In genomic region chr7:19665399-19666008, GRCh38 we compare ENCODE assay signal across 9 cellular contexts. TPM values are rescaled to one million over a fixed set of nuclear protein-coding genes. Genes with fewer than 3 reads are reported as not detected.
DNase-seq lines count a peak whose midpoint lies in the region; ATAC-seq and TF ChIP-seq lines count a peak whose summit lies in the region.
"Had no signal": no experiment of that assay in that cellular context is flagged by ENCODE, and none has a peak within 500 bp of the region (broad histone marks: within the 10 kb centered on the region; RNA-seq: fewer than 3 reads in every experiment).

No MANE protein-coding gene starts in this region.

- peaks cover 0 to 19% (median 6%) of the 10 kb centered on the region in 4 donors for H3K4me1 ChIP-seq in stomach

- no peak overlapping the region for H3K4me3 ChIP-seq in Jurkat, Clone E6-1 (ENCODE audit: low read length)
- H3K4me3 ChIP-seq in stomach = no peak overlapping the region

- TF ChIP-seq POLR2A in stomach (IDR thresholded peaks at IDR 0.05) = no peak

- peaks cover 20% of the 10 kb centered on the region for H3K4me1 Mint-ChIP-seq in Calu3 (ENCODE audit: low read depth, unreplicated experiment)

- intact Hi-C loops in Calu3 (cut with micrococcal nuclease; ENCODE audit: unreplicated experiment) = loop anchor here (1.0 to 10.0 kb wide), 7 partner anchors 103 to 1313 kb away; no protein-coding TSS in a partner anchor
- intact Hi-C loops in stomach (cut with DNase I; ENCODE audit: low total_unique reads) = no loop called here
- intact Hi-C loops in left colon (cut with DNase I, micrococcal nuclease) = no loop called here

- 2 to 19% (median 10%) methylated on average over 1 of the region's 1 CpG for WGBS in stomach, 5 donors

- H3K27ac ChIP-seq in stomach = no peak overlapping the region
- H3K27ac ChIP-seq: neutrophil had no signal

- H3K4me3 Mint-ChIP-seq in Calu3 (ENCODE audit: low read depth, unreplicated experiment) = no peak overlapping the region

- H3K9me3 ChIP-seq in stomach = no peaks in the 10 kb centered on the region
- H3K9me3 ChIP-seq: neutrophil had no signal

- CTCF ChIA-PET in Calu3 (lab: Charles Lee) = interaction anchor here (0.5 to 0.6 kb wide), 2 partner anchors 15 to 1301 kb away, joined by 3 to 5 read pairs; no protein-coding TSS in a partner anchor

- TF ChIP-seq CTCF in Calu3 (IDR thresholded peaks at IDR 0.05; ENCODE audit: unreplicated experiment) (peak; percentile 53), stomach (IDR thresholded peaks at IDR 0.05) (peak in 4 of 7 experiments; percentile 26 to 47 (median 40))

- no peak overlapping the region for H3K27ac Mint-ChIP-seq in Calu3 (ENCODE audit: unreplicated experiment)

- H3K27me3 ChIP-seq in stomach = no peaks in the 10 kb centered on the region
- H3K27me3 ChIP-seq: neutrophil had no signal

- ATAC-seq in GM21381 (IDR thresholded peaks at IDR 0.05; ENCODE audit: unreplicated experiment) = peak; percentile 44
- ATAC-seq in left colon = no peak

- in situ Hi-C loops in SK-MEL-5 (cut with HindIII; ENCODE audit: low pct_unique_long_range_greater_than_20kb, low sequenced_read_pairs) = no loop called here

- H3K9me3 Mint-ChIP-seq in Calu3 (ENCODE audit: low read depth, unreplicated experiment) = no peaks in the 10 kb centered on the region

- H3K36me3 ChIP-seq in stomach = no peaks in the 10 kb centered on the region
- H3K36me3 ChIP-seq: neutrophil had no signal

- no peak for DNase-seq in Calu3
- peak; percentile 28 for DNase-seq in Jurkat, Clone E6-1 (ENCODE audit: low read depth, low spot score)
- DNase-seq in SK-MEL-5 (ENCODE audit: low read depth, low spot score) = peak; percentile 62
- peak; percentile 69 for DNase-seq in fibroblast of peridontal ligament (ENCODE audit: extremely low read depth)
- DNase-seq in stomach = no peak
- no peak for DNase-seq in left colon
- DNase-seq in activated gamma-delta T cell (lab: John Stamatoyannopoulos, UW) = no peak

- H3K27me3 Mint-ChIP-seq in Calu3 (ENCODE audit: unreplicated experiment) = no peaks in the 10 kb centered on the region

- BruUV-seq in Calu3 (replicated peaks; lab: Mats Ljungman, UMichigan) = no TSS peak

- no peak for TF ChIP-seq EP300 in stomach (IDR thresholded peaks at IDR 0.05)

- H3K36me3 Mint-ChIP-seq in Calu3 (ENCODE audit: insufficient read depth, unreplicated experiment) = no peaks in the 10 kb centered on the region

RNA-seq across cellular contexts. Expression of gene POLR1F, which starts 43.3 kb away (rescaled TPM):
- total RNA-seq in Calu3 (2022) (37.7 and 43.1 TPM in 2 replicates), stomach (10 to 100 TPM in 2 of 5 donors, 1 to 10 TPM in 3; 3.8 to 17.3 (median 5.8) TPM), left colon (10 to 100 TPM in 1 of 2 donors, 1 to 10 TPM in 1; 7.5 to 11.3 TPM)
- 36.3 TPM for polyA plus RNA-seq in Jurkat, Clone E6-1 (2012; ENCODE audit: insufficient read depth, insufficient read length)
- total RNA-seq in SK-MEL-5 (2014; rRNA removed; shearing (Covaris generic)) = 53.1 and 55.8 TPM in 2 replicates
- 28.8 and 37.0 TPM in 2 replicates for polyA plus RNA-seq in SK-MEL-5 (2015; cell fraction: cytosol; rRNA removed)
- 36.4 and 45.2 TPM in 2 replicates for polyA plus RNA-seq in SK-MEL-5 (2015; cell fraction: nucleus; rRNA removed)
- polyA plus RNA-seq in stomach = 1 to 10 TPM; 5.2 to 9.3 (median 6.2) TPM

Comparison
In these comparisons a context has a peak if more than half of its experiments do, and no peak if none do; other contexts are left out.
1. DNase-seq: peak in Jurkat, Clone E6-1 (single experiment), SK-MEL-5 (single experiment) and fibroblast of peridontal ligament (single experiment); none in Calu3 (single experiment), stomach (single experiment), left colon (0 of 2) and activated gamma-delta T cell (single experiment).